In the genomic region with DNA sequence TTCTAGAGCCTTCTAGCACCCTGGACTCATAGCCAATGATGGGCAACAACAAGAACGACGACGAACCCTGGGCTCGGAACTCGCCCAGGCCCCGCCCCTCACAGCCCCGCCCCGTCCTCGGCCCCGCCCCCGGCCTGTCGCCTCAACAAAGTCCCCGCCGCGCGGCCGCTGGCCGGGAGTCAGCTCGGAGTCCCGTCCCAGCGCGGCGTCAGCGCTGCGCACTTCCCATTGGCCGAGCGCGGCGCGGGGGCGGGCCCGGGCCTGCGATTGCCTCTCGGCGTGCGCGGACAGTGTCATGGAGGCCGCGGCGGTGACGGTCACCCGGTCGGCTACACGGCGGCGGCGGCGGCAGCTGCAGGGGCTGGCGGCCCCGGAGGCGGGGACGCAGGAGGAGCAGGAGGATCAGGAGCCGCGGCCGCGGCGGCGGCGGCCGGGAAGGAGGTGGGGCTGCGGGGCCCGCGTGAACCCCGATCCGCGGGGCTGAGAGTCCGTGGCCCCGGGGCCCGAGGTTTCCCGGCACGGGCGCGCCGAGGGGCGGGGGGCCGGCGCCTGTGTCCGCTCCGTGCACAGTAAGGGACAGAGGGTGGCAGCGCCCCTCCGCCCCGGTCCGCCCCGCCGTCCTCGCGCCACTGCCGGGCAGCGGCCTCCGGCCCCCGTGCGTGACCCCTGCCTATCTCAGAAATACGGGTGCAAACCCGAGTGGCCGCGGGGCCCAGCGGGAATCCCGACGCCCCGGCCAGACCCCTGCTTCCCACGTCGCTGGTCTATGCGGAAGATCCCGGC, we compare ENCODE assay signal across 1 cellular context.
TF ChIP-seq lines count a peak whose summit lies in the region.

A gene with protein sequence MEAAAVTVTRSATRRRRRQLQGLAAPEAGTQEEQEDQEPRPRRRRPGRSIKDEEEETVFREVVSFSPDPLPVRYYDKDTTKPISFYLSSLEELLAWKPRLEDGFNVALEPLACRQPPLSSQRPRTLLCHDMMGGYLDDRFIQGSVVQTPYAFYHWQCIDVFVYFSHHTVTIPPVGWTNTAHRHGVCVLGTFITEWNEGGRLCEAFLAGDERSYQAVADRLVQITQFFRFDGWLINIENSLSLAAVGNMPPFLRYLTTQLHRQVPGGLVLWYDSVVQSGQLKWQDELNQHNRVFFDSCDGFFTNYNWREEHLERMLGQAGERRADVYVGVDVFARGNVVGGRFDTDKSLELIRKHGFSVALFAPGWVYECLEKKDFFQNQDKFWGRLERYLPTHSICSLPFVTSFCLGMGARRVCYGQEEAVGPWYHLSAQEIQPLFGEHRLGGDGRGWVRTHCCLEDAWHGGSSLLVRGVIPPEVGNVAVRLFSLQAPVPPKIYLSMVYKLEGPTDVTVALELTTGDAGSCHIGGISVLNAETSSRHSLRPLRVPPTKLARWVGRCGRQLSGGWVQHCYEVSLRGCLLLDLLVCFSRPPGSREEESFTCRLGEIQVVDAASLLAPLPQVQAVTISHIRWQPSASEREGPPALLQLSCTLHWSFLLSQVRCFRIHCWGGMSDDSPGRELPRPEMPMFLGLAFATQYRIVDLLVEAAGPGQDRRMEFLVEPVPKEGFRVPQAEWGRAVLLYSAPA (plus strand): TSS at position 175 of the 783 bp plus-strand sequence. CDS start 121 bp downstream, at position 296.

TF ChIP-seq in HEK293, 187 proteins besides CTCF, POLR2A, EP300 and RAD21 (continued from another document and continues in another):
- TF ChIP-seq ZNF701 (tag by site-specific recombination; IDR thresholded peaks at IDR 0.05) (no peak), GFI1B (tag by site-specific recombination; IDR thresholded peaks at IDR 0.05) (no peak), ZNF621 (tag by site-specific recombination; IDR thresholded peaks at IDR 0.05) (no peak), ZNF626 (tag by site-specific recombination; IDR thresholded peaks at IDR 0.05) (no peak), GLIS2 (tag by site-specific recombination; IDR thresholded peaks at IDR 0.05) (0 out of 2 replicates have a peak, but pooled peaks have one; percentile 13), ZNF785 (tag by site-specific recombination; IDR thresholded peaks at IDR 0.05) (no peak), ZNF146 (tag by site-specific recombination; IDR thresholded peaks at IDR 0.05) (no peak), ZBTB26 (tag by site-specific recombination; optimal IDR thresholded peaks at IDR 0.05) (peak; percentile 56), ZNF37A (tag by site-specific recombination; IDR thresholded peaks at IDR 0.05) (no peak), ZNF248 (tag by site-specific recombination; IDR thresholded peaks at IDR 0.05) (no peak), ZSCAN30 (tag by site-specific recombination; IDR thresholded peaks at IDR 0.05) (no peak), ZNF423 (tag by site-specific recombination; IDR thresholded peaks at IDR 0.05) (no peak), ZBTB7A (tag by site-specific recombination; IDR thresholded peaks at IDR 0.05; ENCODE audit: low read depth) (no peak), ZNF610 (tag by site-specific recombination; IDR thresholded peaks at IDR 0.05; ENCODE audit: borderline replicate concordance) (no peak), SP3 (tag by site-specific recombination; IDR thresholded peaks at IDR 0.05) (peak; percentile 23; the same call in 1 of the 2 replicates), ZNF169 (tag by site-specific recombination; IDR thresholded peaks at IDR 0.05) (no peak), ZNF324 (tag by site-specific recombination; IDR thresholded peaks at IDR 0.05) (no peak), REST (tag by site-specific recombination; IDR thresholded peaks at IDR 0.05) (no peak), ZSCAN23 (tag by site-specific recombination; IDR thresholded peaks at IDR 0.05) (no peak), BCL11B (tag by site-specific recombination; IDR thresholded peaks at IDR 0.05; ENCODE audit: low read depth) (no peak), ZBTB20 (tag by site-specific recombination; IDR thresholded peaks at IDR 0.05) (peak; percentile 15; the same call in 1 of the 2 replicates), GLI4 (tag by site-specific recombination; IDR thresholded peaks at IDR 0.05) (no peak), ZNF48 (tag by site-specific recombination; IDR thresholded peaks at IDR 0.05) (no peak), ZNF596 (tag by site-specific recombination; IDR thresholded peaks at IDR 0.05) (no peak), ZNF2 (tag by site-specific recombination; IDR thresholded peaks at IDR 0.05) (no peak), ZNF112 (tag by site-specific recombination; IDR thresholded peaks at IDR 0.05) (no peak), REPIN1 (tag by site-specific recombination; IDR thresholded peaks at IDR 0.05; ENCODE audit: low read depth) (no peak), ZNF473 (tag by site-specific recombination; IDR thresholded peaks at IDR 0.05) (no peak), ZNF548 (tag by site-specific recombination; IDR thresholded peaks at IDR 0.05) (no peak), ZNF350 (tag by site-specific recombination; IDR thresholded peaks at IDR 0.05) (no peak), PRDM6 (tag by site-specific recombination; IDR thresholded peaks at IDR 0.05) (no peak), YY1 (tag by site-specific recombination; IDR thresholded peaks at IDR 0.05) (peak; percentile 32; the same call in 1 of the 2 replicates), ZNF391 (tag by site-specific recombination; IDR thresholded peaks at IDR 0.05; ENCODE audit: borderline replicate concordance, low read depth) (no peak), ZBTB6 (tag by site-specific recombination; IDR thresholded peaks at IDR 0.05) (no peak)
- TF ChIP-seq, protein P1, sequence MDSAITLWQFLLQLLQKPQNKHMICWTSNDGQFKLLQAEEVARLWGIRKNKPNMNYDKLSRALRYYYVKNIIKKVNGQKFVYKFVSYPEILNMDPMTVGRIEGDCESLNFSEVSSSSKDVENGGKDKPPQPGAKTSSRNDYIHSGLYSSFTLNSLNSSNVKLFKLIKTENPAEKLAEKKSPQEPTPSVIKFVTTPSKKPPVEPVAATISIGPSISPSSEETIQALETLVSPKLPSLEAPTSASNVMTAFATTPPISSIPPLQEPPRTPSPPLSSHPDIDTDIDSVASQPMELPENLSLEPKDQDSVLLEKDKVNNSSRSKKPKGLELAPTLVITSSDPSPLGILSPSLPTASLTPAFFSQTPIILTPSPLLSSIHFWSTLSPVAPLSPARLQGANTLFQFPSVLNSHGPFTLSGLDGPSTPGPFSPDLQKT (IDR thresholded peaks at IDR 0.05; ENCODE audit: borderline replicate concordance, low read depth, low read length) = no peak
- TF ChIP-seq, protein P2, sequence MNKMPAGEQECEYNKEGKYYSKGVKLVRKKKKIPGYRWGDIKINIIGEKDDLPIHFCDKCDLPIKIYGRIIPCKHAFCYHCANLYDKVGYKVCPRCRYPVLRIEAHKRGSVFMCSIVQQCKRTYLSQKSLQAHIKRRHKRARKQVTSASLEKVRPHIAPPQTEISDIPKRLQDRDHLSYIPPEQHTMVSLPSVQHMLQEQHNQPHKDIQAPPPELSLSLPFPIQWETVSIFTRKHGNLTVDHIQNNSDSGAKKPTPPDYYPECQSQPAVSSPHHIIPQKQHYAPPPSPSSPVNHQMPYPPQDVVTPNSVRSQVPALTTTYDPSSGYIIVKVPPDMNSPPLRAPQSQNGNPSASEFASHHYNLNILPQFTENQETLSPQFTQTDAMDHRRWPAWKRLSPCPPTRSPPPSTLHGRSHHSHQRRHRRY (tag by site-specific recombination; IDR thresholded peaks at IDR 0.05) = no peak
- TF ChIP-seq, protein P3, sequence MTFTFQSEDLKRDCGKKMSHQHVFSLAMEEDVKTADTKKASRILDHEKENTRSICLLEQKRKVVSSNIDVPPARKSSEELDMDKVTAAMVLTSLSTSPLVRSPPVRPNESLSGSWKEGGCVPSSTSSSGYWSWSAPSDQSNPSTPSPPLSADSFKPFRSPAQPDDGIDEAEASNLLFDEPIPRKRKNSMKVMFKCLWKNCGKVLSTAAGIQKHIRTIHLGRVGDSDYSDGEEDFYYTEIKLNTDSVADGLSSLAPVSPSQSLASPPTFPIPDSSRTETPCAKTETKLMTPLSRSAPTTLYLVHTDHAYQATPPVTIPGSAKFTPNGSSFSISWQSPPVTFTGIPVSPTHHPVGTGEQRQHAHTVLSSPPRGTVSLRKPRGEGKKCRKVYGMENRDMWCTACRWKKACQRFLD (tag by site-specific recombination; IDR thresholded peaks at IDR 0.05) = no peak
- TF ChIP-seq, protein P4, sequence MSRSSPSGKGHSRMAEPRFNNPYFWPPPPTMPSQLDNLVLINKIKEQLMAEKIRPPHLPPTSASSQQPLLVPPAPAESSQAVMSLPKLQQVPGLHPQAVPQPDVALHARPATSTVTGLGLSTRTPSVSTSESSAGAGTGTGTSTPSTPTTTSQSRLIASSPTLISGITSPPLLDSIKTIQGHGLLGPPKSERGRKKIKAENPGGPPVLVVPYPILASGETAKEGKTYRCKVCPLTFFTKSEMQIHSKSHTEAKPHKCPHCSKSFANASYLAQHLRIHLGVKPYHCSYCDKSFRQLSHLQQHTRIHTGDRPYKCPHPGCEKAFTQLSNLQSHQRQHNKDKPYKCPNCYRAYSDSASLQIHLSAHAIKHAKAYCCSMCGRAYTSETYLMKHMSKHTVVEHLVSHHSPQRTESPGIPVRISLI (tag by site-specific recombination; IDR thresholded peaks at IDR 0.05) = no peak
- TF ChIP-seq, protein P5, sequence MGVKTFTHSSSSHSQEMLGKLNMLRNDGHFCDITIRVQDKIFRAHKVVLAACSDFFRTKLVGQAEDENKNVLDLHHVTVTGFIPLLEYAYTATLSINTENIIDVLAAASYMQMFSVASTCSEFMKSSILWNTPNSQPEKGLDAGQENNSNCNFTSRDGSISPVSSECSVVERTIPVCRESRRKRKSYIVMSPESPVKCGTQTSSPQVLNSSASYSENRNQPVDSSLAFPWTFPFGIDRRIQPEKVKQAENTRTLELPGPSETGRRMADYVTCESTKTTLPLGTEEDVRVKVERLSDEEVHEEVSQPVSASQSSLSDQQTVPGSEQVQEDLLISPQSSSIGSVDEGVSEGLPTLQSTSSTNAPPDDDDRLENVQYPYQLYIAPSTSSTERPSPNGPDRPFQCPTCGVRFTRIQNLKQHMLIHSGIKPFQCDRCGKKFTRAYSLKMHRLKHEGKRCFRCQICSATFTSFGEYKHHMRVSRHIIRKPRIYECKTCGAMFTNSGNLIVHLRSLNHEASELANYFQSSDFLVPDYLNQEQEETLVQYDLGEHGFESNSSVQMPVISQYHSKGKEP (tag by site-specific recombination; IDR thresholded peaks at IDR 0.05) = 0 out of 2 replicates have a peak, but pooled peaks have one; percentile 34
